Comparison of ENCODE assay signal across 8 cellular contexts in genomic region chr15:92900712-92901052, GRCh38. TPM values are rescaled to one million over a fixed set of nuclear protein-coding genes. Genes with fewer than 3 reads are reported as not detected.
A peak's percentile ranks its signal among the peaks of the same experiment; 100 is the strongest.
DNase-seq lines count a peak whose midpoint lies in the region; ATAC-seq, FAIRE-seq and TF ChIP-seq lines count a peak whose summit lies in the region.

No MANE protein-coding gene starts in this region.

- H3K4me1 Mint-ChIP-seq in activated naive CD4-positive, alpha-beta T cell treated with anti-CD3 and anti-CD28 coated beads, Interleukin-2, amount 10 ng/mL, durations not matched to agents 7 days and 5 days: peaks cover 55% of the 10 kb centered on the region
- H3K4me1 Mint-ChIP-seq in astrocyte (ENCODE audit: low read depth, unreplicated experiment): peaks cover 35% of the 10 kb centered on the region

- peaks cover 17% of the 10 kb centered on the region for H3K36me3 ChIP-seq in astrocyte (ENCODE audit: insufficient read depth, low read length)
- H3K36me3 ChIP-seq in liver (ENCODE audit: control insufficient read depth in 4 of 4, insufficient read depth in 3 of 4, low read depth in 1 of 4, low read length in 3 of 4): peaks cover 0 to 15% (median 8%) of the 10 kb centered on the region in 4 donors
- H3K36me3 ChIP-seq in transverse colon: peaks cover 0 to 18% (median 5%) of the 10 kb centered on the region in 4 donors

- no peak for TF ChIP-seq POLR2A in transverse colon (IDR thresholded peaks at IDR 0.05)

- H3K4me1 ChIP-seq in astrocyte (ENCODE audit: insufficient read depth, low read length): peaks cover 10% of the 10 kb centered on the region
- H3K4me1 ChIP-seq in liver (ENCODE audit: control insufficient read depth in 4 of 4, insufficient read depth in 4 of 4, low read length in 3 of 4): peaks cover 0 to 12% (median 5%) of the 10 kb centered on the region in 4 donors
- peaks cover 17 to 68% (median 30%) of the 10 kb centered on the region in 4 donors for H3K4me1 ChIP-seq in transverse colon

- in situ Hi-C loops in transverse colon (cut with MboI; ENCODE audit: low pct_ligation_motif_present in 1 of 4, low pct_unique_long_range_greater_than_20kb in 1 of 4, low sequenced_read_pairs in 3 of 4): no loop called here

- peaks cover 14% of the 10 kb centered on the region for H4K20me1 ChIP-seq in astrocyte (ENCODE audit: insufficient read depth, low read length)

- intact Hi-C loops in transverse colon (cut with DNase I; ENCODE audit: low total_unique reads): no loop called here

- TF ChIP-seq EP300 in transverse colon (IDR thresholded peaks at IDR 0.05; ENCODE audit: low read depth): no peak

- H3K36me3 Mint-ChIP-seq in activated naive CD4-positive, alpha-beta T cell treated with anti-CD3 and anti-CD28 coated beads, Interleukin-2, amount 10 ng/mL, durations not matched to agents 7 days and 5 days: peaks cover 75% of the 10 kb centered on the region
- H3K36me3 Mint-ChIP-seq in astrocyte (ENCODE audit: low read depth, unreplicated experiment): peaks cover 28% of the 10 kb centered on the region

- H3K9me3 Mint-ChIP-seq in activated naive CD4-positive, alpha-beta T cell treated with anti-CD3 and anti-CD28 coated beads, Interleukin-2, amount 10 ng/mL, durations not matched to agents 7 days and 5 days: peaks cover 9% of the 10 kb centered on the region
- no peaks in the 10 kb centered on the region for H3K9me3 Mint-ChIP-seq in astrocyte (ENCODE audit: unreplicated experiment)

- CTCF ChIA-PET in activated naive CD4-positive, alpha-beta T cell treated with anti-CD3 and anti-CD28 coated beads, Interleukin-2, amount 10 ng/mL, durations not matched to agents 7 days and 5 days (lab: Charles Lee): interaction anchor here (0.8 to 6.9 kb wide), 12 partner anchors 12 to 103 kb away, joined by 3 to 45 read pairs (median 5); no protein-coding TSS in a partner anchor

- peak overlapping the region; percentile 100 for H3K27ac Mint-ChIP-seq in activated naive CD4-positive, alpha-beta T cell treated with anti-CD3 and anti-CD28 coated beads, Interleukin-2, amount 10 ng/mL, durations not matched to agents 7 days and 5 days
- peak overlapping the region; percentile 100 for H3K27ac Mint-ChIP-seq in astrocyte (ENCODE audit: unreplicated experiment)

- H3K4me3 Mint-ChIP-seq in activated naive CD4-positive, alpha-beta T cell treated with anti-CD3 and anti-CD28 coated beads, Interleukin-2, amount 10 ng/mL, durations not matched to agents 7 days and 5 days: peak overlapping the region; percentile 93
- peak overlapping the region; percentile 97 for H3K4me3 Mint-ChIP-seq in astrocyte (ENCODE audit: unreplicated experiment)

- no peaks in the 10 kb centered on the region for H3K9me3 ChIP-seq in astrocyte (ENCODE audit: insufficient read depth, low read depth, low read length)
- no peaks in the 10 kb centered on the region for H3K9me3 ChIP-seq in liver (ENCODE audit: control insufficient read depth in 4 of 4, low read length in 3 of 4)
- no peaks in the 10 kb centered on the region for H3K9me3 ChIP-seq in transverse colon

- under 1% methylated on average over 6 of the region's 6 CpGs for WGBS in liver
- WGBS in transverse colon (ENCODE audit: low coverage in 1 of 2), 2 donors: 0 to 2% methylated on average over 6 of the region's 6 CpGs

- H3K79me2 ChIP-seq in astrocyte (ENCODE audit: insufficient read depth, low read length): peaks cover 98% of the 10 kb centered on the region

- no peak for TF ChIP-seq RAD21 in liver (IDR thresholded peaks at IDR 0.05)

- no peak for DNase-seq in activated naive CD4-positive, alpha-beta T cell treated with anti-CD3 and anti-CD28 coated beads, Interleukin-2, amount 10 ng/mL, durations not matched to agents 7 days and 5 days
- no peak for DNase-seq in activated naive CD4-positive, alpha-beta T cell (lab: John Stamatoyannopoulos, UW)
- DNase-seq in astrocyte (ENCODE audit: low read depth) (no peak), transverse colon (no peak), AG20443 (ENCODE audit: low spot score) (no peak), NCI-H146 treated with DMSO at 0.1 percent for 48 hours (lab: John Stamatoyannopoulos, UW; ENCODE audit: unreplicated experiment) (no peak)

- H3K4me2 ChIP-seq in astrocyte (ENCODE audit: low read length): peak overlapping the region; percentile 90

- H3K4me3 ChIP-seq in astrocyte (ENCODE audit: insufficient read depth, low read depth, low read length): peak overlapping the region; percentile 95
- H3K4me3 ChIP-seq in liver (ENCODE audit: low read depth in 1 of 3, low read length in 3 of 3): peak overlapping the region; percentile 60 to 90 (median 87)
- peak overlapping the region; percentile 31 to 82 (median 61) for H3K4me3 ChIP-seq in transverse colon

- FAIRE-seq in astrocyte (lab: Jason Lieb, UNC): no peak

- H3K9ac ChIP-seq in astrocyte (ENCODE audit: low read length) (peak overlapping the region; percentile 98), liver (ENCODE audit: low read depth in 1 of 2, low read length in 2 of 2) (peak overlapping the region; percentile 98 to 99)

- no peak for ATAC-seq in GM21360 (IDR thresholded peaks at IDR 0.05; ENCODE audit: unreplicated experiment)

- H3K27me3 ChIP-seq in astrocyte (ENCODE audit: insufficient read depth, low read length) (no peaks in the 10 kb centered on the region), liver (ENCODE audit: control insufficient read depth in 4 of 4, insufficient read depth in 4 of 4, low read length in 3 of 4) (no peaks in the 10 kb centered on the region), transverse colon (no peaks in the 10 kb centered on the region)

- H3K27ac ChIP-seq in astrocyte (ENCODE audit: low read depth, low read length) (peak overlapping the region; percentile 99), liver (ENCODE audit: low read depth in 1 of 2, low read length in 2 of 2) (peak overlapping the region; percentile 97 to 98), transverse colon (peak overlapping the region; percentile 93 to 99 (median 98))

- H2AFZ ChIP-seq in astrocyte (ENCODE audit: low read depth, low read length): no peak overlapping the region

- TF ChIP-seq CTCF in astrocyte (IDR thresholded peaks at IDR 0.05; ENCODE audit: insufficient read depth, low read depth, low read length): no peak
- TF ChIP-seq CTCF in liver (IDR thresholded peaks at IDR 0.05; ENCODE audit: low read depth, low read length, missing input control): no peak
- TF ChIP-seq CTCF in transverse colon (IDR thresholded peaks at IDR 0.05): no peak

- H3K27me3 Mint-ChIP-seq in activated naive CD4-positive, alpha-beta T cell treated with anti-CD3 and anti-CD28 coated beads, Interleukin-2, amount 10 ng/mL, durations not matched to agents 7 days and 5 days: peaks cover 4% of the 10 kb centered on the region
- no peaks in the 10 kb centered on the region for H3K27me3 Mint-ChIP-seq in astrocyte (ENCODE audit: low read depth, unreplicated experiment)

TF ChIP-seq in liver, 16 proteins besides CTCF, POLR2A, EP300 and RAD21:
- TF ChIP-seq FOXA1 (IDR thresholded peaks at IDR 0.05) (no peak), ATF3 (IDR thresholded peaks at IDR 0.05) (peak; percentile 6)

RNA-seq across cellular contexts. Expression of gene CHD2, which starts 0.6 kb away (rescaled TPM):
- total RNA-seq in astrocyte (90.0 and 105 TPM in 2 replicates), liver (10 to 100 TPM; 70.5 to 90.2 TPM), transverse colon (100 to 1,000 TPM in 3 of 4 donors, 10 to 100 TPM in 1; 90.5 to 190 (median 138) TPM)
- 10 to 100 TPM; 13.9 to 28.3 TPM for polyA plus RNA-seq in liver
